ENCODE assay signal across 14 cellular contexts in genomic region chr6:47278545-47278944, GRCh38. TPM values are rescaled to one million over a fixed set of nuclear protein-coding genes. Genes with fewer than 3 reads are reported as not detected.
DNase-seq lines count a peak whose midpoint lies in the region; TF ChIP-seq lines count a peak whose summit lies in the region.
"Had no signal": no experiment of that assay in that cellular context is flagged by ENCODE, and none has a peak within 500 bp of the region (broad histone marks: within the 10 kb centered on the region; RNA-seq: fewer than 3 reads in every experiment).

No MANE protein-coding gene starts in this region.

- in situ Hi-C loops in GM23248 (cut with MboI): no loop called here
- in situ Hi-C loops in GM13977 (cut with MboI; ENCODE audit: low pct_unique_long_range_greater_than_20kb, low sequenced_read_pairs, unreplicated experiment): no loop called here

- H4K20me1 ChIP-seq in GM23248 (ENCODE audit: insufficient read depth): no peaks in the 10 kb centered on the region

- H3K27me3 ChIP-seq in GM23248 (replicated peaks; ENCODE audit: insufficient read depth) (no peaks in the 10 kb centered on the region), H7 (ENCODE audit: control insufficient read depth, insufficient read depth, low read length) (no peaks in the 10 kb centered on the region), tibial artery (no peaks in the 10 kb centered on the region)
- H3K27me3 ChIP-seq: gastrocnemius medialis, SJCRH30 had no signal

- no peaks in the 10 kb centered on the region for H3K9me2 ChIP-seq in GM23248 (ENCODE audit: insufficient read depth)

- DNase-seq in AG09319 (ENCODE audit: extremely low read depth, low read depth) (peak; percentile 15), GM23248 (peak; percentile 29), NOMO-1 treated with DMSO at 0.1 percent for 48 hours (lab: John Stamatoyannopoulos, UW; ENCODE audit: unreplicated experiment) (peak; percentile 79), fibroblast of pulmonary artery (ENCODE audit: low read depth) (peak; percentile 78), GM13977 (ENCODE audit: low spot score) (no peak), H7 (no peak), mucosa of gallbladder (ENCODE audit: low spot score) (no peak), tibial artery (no peak)
- DNase-seq: activated effector memory CD4-positive, alpha-beta T cell treated with Interleukin-2 at 50 U/mL for 16 hours; cerebellar nuclear complex; gastrocnemius medialis; SJCRH30; stimulated activated CD4-positive, alpha-beta T cell treated with anti-CD3 and anti-CD28 coated beads, Interleukin-2, amount 100 ng/mL, for 24 hours; stimulated activated naive CD8-positive, alpha-beta T cell treated with anti-CD3 and anti-CD28 coated beads, Interleukin-15, Interleukin-2, amounts not matched to agents 100 U/mL and 50 U/mL, for 24 hours had no signal

- H3K27ac ChIP-seq in GM23248 (no peak overlapping the region), tibial artery (no peak overlapping the region)
- H3K27ac ChIP-seq: gastrocnemius medialis, SJCRH30 had no signal

- H3K4me2 ChIP-seq in GM23248 (ENCODE audit: unreplicated experiment): no peak overlapping the region

- H3K36me3 ChIP-seq in GM23248 (ENCODE audit: low read depth): no peaks in the 10 kb centered on the region
- H3K36me3 ChIP-seq in H7 (replicated peaks; ENCODE audit: control insufficient read depth, insufficient read depth, low read length): peaks cover 9% of the 10 kb centered on the region
- H3K36me3 ChIP-seq in tibial artery: no peaks in the 10 kb centered on the region
- H3K36me3 ChIP-seq: gastrocnemius medialis had no signal

- H3F3A ChIP-seq in GM23248 (ENCODE audit: insufficient read depth): no peaks in the 10 kb centered on the region

- H3K4me3 ChIP-seq in GM23248 (no peak overlapping the region), fibroblast of pulmonary artery (replicated peaks; ENCODE audit: low read depth, low read length) (no peak overlapping the region), H7 (ENCODE audit: insufficient read depth, low read depth, low read length) (no peak overlapping the region), tibial artery (no peak overlapping the region)
- H3K4me3 ChIP-seq: gastrocnemius medialis, SJCRH30 had no signal

- no peak overlapping the region for H3K9ac ChIP-seq in GM23248

- TF ChIP-seq CTCF in AG09319 (IDR thresholded peaks at IDR 0.05; ENCODE audit: low read depth, low read length) (no peak; the same call in 1 of the 2 replicates), fibroblast of pulmonary artery (IDR thresholded peaks at IDR 0.05; ENCODE audit: low read length, missing control alignments) (no peak), GM13977 (IDR thresholded peaks at IDR 0.05; ENCODE audit: extremely low read depth, insufficient read depth, missing control alignments) (no peak), tibial artery (IDR thresholded peaks at IDR 0.05) (no peak)

- intact Hi-C loops in tibial artery (cut with DNase I; ENCODE audit: low total_unique reads): no loop called here

- H2AFZ ChIP-seq in GM23248: no peak overlapping the region

- H3K9me3 ChIP-seq in GM23248 (ENCODE audit: low read depth): no peaks in the 10 kb centered on the region
- no peaks in the 10 kb centered on the region for H3K9me3 ChIP-seq in tibial artery
- H3K9me3 ChIP-seq: gastrocnemius medialis, SJCRH30 had no signal

- H3K4me1 ChIP-seq in GM23248 (ENCODE audit: insufficient read depth): no peaks in the 10 kb centered on the region
- no peaks in the 10 kb centered on the region for H3K4me1 ChIP-seq in tibial artery
- H3K4me1 ChIP-seq: gastrocnemius medialis had no signal

- 19 to 21% methylated on average over 3 of the region's 3 CpGs for WGBS in GM23248 (ENCODE audit: low coverage in 1 of 2, low lambda C conversion rate in 2 of 2, missing lambda C conversion rate in 2 of 2), 2 experiments

- no peaks in the 10 kb centered on the region for H3K79me2 ChIP-seq in GM23248 (ENCODE audit: insufficient read depth)

RNA-seq across cellular contexts. Expression of gene TNFRSF21, which starts 31.2 kb away (rescaled TPM):
- 2.9 and 3.9 TPM in 2 replicates for total RNA-seq in GM23248 (2014; rRNA removed; shearing (Covaris generic))
- polyA plus RNA-seq in GM23248 (2016; fragmentation: Nextera tagmentation; extraction: Ambion mirVana): 8.4 and 8.9 TPM in 2 replicates
- total RNA-seq in H7 (2014; rRNA removed; shearing (Covaris generic)): 47.5 and 50.8 TPM in 2 replicates
- 64.7 TPM for total RNA-seq in mucosa of gallbladder

Comparison
In these comparisons a context has a peak if more than half of its experiments do, and no peak if none do; other contexts are left out.
1. DNase-seq: peak in AG09319 (single experiment), GM23248 (single experiment), NOMO-1 treated with DMSO at 0.1 percent for 48 hours (single experiment) and fibroblast of pulmonary artery (single experiment); none in GM13977 (single experiment), H7 (single experiment), mucosa of gallbladder (single experiment) and tibial artery (0 of 2).